1 cellular context compared by ENCODE assay signal in the genomic region with DNA sequence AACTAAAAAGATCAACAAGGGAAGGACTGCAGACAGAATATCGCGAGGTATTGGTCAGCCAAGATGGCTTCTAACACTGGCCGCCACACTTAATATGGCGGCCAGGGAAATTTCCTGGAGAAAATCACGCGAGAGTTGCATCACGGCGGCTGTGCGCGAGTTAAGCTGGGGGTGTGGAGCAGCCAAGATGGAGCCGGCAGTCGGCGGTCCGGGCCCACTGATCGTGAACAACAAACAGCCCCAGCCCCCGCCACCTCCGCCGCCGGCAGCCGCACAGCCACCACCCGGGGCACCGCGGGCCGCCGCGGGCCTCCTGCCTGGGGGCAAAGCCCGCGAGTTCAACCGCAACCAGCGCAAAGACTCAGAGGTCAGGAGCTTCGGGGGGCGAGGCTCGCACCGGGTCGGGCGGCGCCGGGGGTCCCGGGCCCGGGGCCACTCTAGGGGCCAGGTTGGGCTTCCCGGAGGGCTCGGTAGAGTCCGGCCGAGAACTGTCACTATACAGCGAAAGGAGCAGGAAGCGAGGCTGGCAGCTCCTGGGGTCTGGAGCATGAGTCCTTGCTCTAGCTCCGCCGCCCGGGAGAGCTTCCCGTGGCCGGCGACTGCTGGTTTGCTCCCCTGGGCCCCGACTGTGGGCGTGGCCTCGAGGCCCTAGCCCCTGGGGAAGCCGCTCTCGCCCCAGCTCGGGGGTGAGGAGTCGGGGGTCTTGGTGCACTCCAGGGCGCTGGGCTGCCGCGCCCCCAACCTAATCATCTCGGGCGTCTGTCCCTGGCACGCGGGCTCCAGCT.
TF ChIP-seq lines count a peak whose summit lies in the region.

A gene with protein sequence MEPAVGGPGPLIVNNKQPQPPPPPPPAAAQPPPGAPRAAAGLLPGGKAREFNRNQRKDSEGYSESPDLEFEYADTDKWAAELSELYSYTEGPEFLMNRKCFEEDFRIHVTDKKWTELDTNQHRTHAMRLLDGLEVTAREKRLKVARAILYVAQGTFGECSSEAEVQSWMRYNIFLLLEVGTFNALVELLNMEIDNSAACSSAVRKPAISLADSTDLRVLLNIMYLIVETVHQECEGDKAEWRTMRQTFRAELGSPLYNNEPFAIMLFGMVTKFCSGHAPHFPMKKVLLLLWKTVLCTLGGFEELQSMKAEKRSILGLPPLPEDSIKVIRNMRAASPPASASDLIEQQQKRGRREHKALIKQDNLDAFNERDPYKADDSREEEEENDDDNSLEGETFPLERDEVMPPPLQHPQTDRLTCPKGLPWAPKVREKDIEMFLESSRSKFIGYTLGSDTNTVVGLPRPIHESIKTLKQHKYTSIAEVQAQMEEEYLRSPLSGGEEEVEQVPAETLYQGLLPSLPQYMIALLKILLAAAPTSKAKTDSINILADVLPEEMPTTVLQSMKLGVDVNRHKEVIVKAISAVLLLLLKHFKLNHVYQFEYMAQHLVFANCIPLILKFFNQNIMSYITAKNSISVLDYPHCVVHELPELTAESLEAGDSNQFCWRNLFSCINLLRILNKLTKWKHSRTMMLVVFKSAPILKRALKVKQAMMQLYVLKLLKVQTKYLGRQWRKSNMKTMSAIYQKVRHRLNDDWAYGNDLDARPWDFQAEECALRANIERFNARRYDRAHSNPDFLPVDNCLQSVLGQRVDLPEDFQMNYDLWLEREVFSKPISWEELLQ (plus strand): TSS at position 174 of the 785 bp plus-strand sequence. CDS start 14 bp downstream, at position 188.

TF ChIP-seq in H1, 55 proteins besides CTCF, POLR2A, EP300 and RAD21 (continues in another document):
- no peak for TF ChIP-seq SRF (IDR thresholded peaks at IDR 0.05; ENCODE audit: low read depth, low read length)
- TF ChIP-seq ASH2L (IDR thresholded peaks at IDR 0.05; ENCODE audit: low read length): peak; percentile 93
- peak; percentile 98 for TF ChIP-seq BRCA1 (IDR thresholded peaks at IDR 0.05; ENCODE audit: low read depth, low read length)
- TF ChIP-seq POLR2AphosphoS5 (IDR thresholded peaks at IDR 0.05; ENCODE audit: low read depth, low read length): peak; percentile 65; the same call in 1 of the 2 replicates
- peak; percentile 32 for TF ChIP-seq CTBP2 (IDR thresholded peaks at IDR 0.05; ENCODE audit: borderline replicate concordance, insufficient read depth, insufficient read length, low read length)
- no peak for TF ChIP-seq RNF2 (IDR thresholded peaks at IDR 0.05; ENCODE audit: borderline replicate concordance, low read depth, low read length, missing control alignments, poor library complexity, severe bottlenecking)
- no peak for TF ChIP-seq RXRA (IDR thresholded peaks at IDR 0.05; ENCODE audit: insufficient read depth, low read depth, low read length)
- TF ChIP-seq TCF12 (IDR thresholded peaks at IDR 0.05; ENCODE audit: low read depth, low read length): no peak
- TF ChIP-seq SIN3A (conservative IDR thresholded peaks at IDR 0.05 in 1 of 2, IDR thresholded peaks at IDR 0.05 in 1 of 2; ENCODE audit: low read depth in 1 of 2, low read length in 2 of 2): peak in 1 of 2 experiments; percentile 70; a peak in 2 of 4 replicates
- TF ChIP-seq, protein P1, sequence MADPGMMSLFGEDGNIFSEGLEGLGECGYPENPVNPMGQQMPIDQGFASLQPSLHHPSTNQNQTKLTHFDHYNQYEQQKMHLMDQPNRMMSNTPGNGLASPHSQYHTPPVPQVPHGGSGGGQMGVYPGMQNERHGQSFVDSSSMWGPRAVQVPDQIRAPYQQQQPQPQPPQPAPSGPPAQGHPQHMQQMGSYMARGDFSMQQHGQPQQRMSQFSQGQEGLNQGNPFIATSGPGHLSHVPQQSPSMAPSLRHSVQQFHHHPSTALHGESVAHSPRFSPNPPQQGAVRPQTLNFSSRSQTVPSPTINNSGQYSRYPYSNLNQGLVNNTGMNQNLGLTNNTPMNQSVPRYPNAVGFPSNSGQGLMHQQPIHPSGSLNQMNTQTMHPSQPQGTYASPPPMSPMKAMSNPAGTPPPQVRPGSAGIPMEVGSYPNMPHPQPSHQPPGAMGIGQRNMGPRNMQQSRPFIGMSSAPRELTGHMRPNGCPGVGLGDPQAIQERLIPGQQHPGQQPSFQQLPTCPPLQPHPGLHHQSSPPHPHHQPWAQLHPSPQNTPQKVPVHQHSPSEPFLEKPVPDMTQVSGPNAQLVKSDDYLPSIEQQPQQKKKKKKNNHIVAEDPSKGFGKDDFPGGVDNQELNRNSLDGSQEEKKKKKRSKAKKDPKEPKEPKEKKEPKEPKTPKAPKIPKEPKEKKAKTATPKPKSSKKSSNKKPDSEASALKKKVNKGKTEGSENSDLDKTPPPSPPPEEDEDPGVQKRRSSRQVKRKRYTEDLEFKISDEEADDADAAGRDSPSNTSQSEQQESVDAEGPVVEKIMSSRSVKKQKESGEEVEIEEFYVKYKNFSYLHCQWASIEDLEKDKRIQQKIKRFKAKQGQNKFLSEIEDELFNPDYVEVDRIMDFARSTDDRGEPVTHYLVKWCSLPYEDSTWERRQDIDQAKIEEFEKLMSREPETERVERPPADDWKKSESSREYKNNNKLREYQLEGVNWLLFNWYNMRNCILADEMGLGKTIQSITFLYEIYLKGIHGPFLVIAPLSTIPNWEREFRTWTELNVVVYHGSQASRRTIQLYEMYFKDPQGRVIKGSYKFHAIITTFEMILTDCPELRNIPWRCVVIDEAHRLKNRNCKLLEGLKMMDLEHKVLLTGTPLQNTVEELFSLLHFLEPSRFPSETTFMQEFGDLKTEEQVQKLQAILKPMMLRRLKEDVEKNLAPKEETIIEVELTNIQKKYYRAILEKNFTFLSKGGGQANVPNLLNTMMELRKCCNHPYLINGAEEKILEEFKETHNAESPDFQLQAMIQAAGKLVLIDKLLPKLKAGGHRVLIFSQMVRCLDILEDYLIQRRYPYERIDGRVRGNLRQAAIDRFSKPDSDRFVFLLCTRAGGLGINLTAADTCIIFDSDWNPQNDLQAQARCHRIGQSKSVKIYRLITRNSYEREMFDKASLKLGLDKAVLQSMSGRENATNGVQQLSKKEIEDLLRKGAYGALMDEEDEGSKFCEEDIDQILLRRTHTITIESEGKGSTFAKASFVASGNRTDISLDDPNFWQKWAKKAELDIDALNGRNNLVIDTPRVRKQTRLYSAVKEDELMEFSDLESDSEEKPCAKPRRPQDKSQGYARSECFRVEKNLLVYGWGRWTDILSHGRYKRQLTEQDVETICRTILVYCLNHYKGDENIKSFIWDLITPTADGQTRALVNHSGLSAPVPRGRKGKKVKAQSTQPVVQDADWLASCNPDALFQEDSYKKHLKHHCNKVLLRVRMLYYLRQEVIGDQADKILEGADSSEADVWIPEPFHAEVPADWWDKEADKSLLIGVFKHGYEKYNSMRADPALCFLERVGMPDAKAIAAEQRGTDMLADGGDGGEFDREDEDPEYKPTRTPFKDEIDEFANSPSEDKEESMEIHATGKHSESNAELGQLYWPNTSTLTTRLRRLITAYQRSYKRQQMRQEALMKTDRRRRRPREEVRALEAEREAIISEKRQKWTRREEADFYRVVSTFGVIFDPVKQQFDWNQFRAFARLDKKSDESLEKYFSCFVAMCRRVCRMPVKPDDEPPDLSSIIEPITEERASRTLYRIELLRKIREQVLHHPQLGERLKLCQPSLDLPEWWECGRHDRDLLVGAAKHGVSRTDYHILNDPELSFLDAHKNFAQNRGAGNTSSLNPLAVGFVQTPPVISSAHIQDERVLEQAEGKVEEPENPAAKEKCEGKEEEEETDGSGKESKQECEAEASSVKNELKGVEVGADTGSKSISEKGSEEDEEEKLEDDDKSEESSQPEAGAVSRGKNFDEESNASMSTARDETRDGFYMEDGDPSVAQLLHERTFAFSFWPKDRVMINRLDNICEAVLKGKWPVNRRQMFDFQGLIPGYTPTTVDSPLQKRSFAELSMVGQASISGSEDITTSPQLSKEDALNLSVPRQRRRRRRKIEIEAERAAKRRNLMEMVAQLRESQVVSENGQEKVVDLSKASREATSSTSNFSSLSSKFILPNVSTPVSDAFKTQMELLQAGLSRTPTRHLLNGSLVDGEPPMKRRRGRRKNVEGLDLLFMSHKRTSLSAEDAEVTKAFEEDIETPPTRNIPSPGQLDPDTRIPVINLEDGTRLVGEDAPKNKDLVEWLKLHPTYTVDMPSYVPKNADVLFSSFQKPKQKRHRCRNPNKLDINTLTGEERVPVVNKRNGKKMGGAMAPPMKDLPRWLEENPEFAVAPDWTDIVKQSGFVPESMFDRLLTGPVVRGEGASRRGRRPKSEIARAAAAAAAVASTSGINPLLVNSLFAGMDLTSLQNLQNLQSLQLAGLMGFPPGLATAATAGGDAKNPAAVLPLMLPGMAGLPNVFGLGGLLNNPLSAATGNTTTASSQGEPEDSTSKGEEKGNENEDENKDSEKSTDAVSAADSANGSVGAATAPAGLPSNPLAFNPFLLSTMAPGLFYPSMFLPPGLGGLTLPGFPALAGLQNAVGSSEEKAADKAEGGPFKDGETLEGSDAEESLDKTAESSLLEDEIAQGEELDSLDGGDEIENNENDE (IDR thresholded peaks at IDR 0.05; ENCODE audit: insufficient replicate concordance, low read length): no peak
- TF ChIP-seq SIRT6 (IDR thresholded peaks at IDR 0.05; ENCODE audit: low read length): no peak
- TF ChIP-seq, protein P2, sequence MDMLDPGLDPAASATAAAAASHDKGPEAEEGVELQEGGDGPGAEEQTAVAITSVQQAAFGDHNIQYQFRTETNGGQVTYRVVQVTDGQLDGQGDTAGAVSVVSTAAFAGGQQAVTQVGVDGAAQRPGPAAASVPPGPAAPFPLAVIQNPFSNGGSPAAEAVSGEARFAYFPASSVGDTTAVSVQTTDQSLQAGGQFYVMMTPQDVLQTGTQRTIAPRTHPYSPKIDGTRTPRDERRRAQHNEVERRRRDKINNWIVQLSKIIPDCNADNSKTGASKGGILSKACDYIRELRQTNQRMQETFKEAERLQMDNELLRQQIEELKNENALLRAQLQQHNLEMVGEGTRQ (IDR thresholded peaks at IDR 0.05; ENCODE audit: low read length): no peak
- TF ChIP-seq FOSL1 (IDR thresholded peaks at IDR 0.05; ENCODE audit: insufficient read depth, low read depth, low read length): no peak
- TF ChIP-seq, protein P3, sequence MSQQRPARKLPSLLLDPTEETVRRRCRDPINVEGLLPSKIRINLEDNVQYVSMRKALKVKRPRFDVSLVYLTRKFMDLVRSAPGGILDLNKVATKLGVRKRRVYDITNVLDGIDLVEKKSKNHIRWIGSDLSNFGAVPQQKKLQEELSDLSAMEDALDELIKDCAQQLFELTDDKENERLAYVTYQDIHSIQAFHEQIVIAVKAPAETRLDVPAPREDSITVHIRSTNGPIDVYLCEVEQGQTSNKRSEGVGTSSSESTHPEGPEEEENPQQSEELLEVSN (IDR thresholded peaks at IDR 0.05): no peak
- no peak for TF ChIP-seq JUND (IDR thresholded peaks at IDR 0.05; ENCODE audit: low read length)
- TF ChIP-seq POU5F1 (IDR thresholded peaks at IDR 0.05; ENCODE audit: low read depth, low read length): no peak
- no peak for TF ChIP-seq RFX5 (IDR thresholded peaks at IDR 0.05; ENCODE audit: borderline replicate concordance, low read depth, low read length)
- peak; percentile 74 for TF ChIP-seq SP1 (IDR thresholded peaks at IDR 0.05; ENCODE audit: low read depth, low read length)
- TF ChIP-seq TAF7 (optimal IDR thresholded peaks at IDR 0.05; ENCODE audit: borderline replicate concordance, low read depth, low read length): peak; percentile 23
- no peak for TF ChIP-seq NRF1 (IDR thresholded peaks at IDR 0.05; ENCODE audit: low read depth, low read length)
- no peak for TF ChIP-seq TEAD4 (IDR thresholded peaks at IDR 0.05; ENCODE audit: low read depth, low read length)
- TF ChIP-seq HDAC2 (IDR thresholded peaks at IDR 0.05; ENCODE audit: borderline replicate concordance in 1 of 2, low read depth in 2 of 2, low read length in 2 of 2): no peak
- no peak for TF ChIP-seq BCL11A (IDR thresholded peaks at IDR 0.05; ENCODE audit: low read depth in 2 of 2, low read length in 2 of 2)
- no peak for TF ChIP-seq GTF2F1 (IDR thresholded peaks at IDR 0.05; ENCODE audit: borderline replicate concordance, low read depth, low read length)
- TF ChIP-seq KDM5A (IDR thresholded peaks at IDR 0.05; ENCODE audit: low read length): 0 out of 2 replicates have a peak, but pooled peaks have one; percentile 32
- no peak for TF ChIP-seq EZH2 (IDR thresholded peaks at IDR 0.05; ENCODE audit: low read depth, low read length, severe bottlenecking)
- peak; percentile 63; the same call in 1 of the 2 replicates for TF ChIP-seq RBBP5 (IDR thresholded peaks at IDR 0.05; ENCODE audit: borderline replicate concordance, low read depth, low read length)
- peak; percentile 65 for TF ChIP-seq KDM4A (IDR thresholded peaks at IDR 0.05; ENCODE audit: low read depth, low read length, severe bottlenecking)
- TF ChIP-seq SP2 (IDR thresholded peaks at IDR 0.05; ENCODE audit: low read length): no peak
- TF ChIP-seq SIX5 (IDR thresholded peaks at IDR 0.05; ENCODE audit: low read depth, low read length): peak; percentile 86
- no peak for TF ChIP-seq ZNF274 (IDR thresholded peaks at IDR 0.05; ENCODE audit: borderline replicate concordance, extremely low read depth, low read length)
- TF ChIP-seq MAFK (IDR thresholded peaks at IDR 0.05; ENCODE audit: low read depth, low read length): no peak
- peak; percentile 79; the same call in 1 of the 2 replicates for TF ChIP-seq CEBPB (IDR thresholded peaks at IDR 0.05; ENCODE audit: low read depth, low read length)
- no peak for TF ChIP-seq CBX8 (IDR thresholded peaks at IDR 0.05; ENCODE audit: borderline replicate concordance, low read depth, low read length)
- TF ChIP-seq, protein P4, sequence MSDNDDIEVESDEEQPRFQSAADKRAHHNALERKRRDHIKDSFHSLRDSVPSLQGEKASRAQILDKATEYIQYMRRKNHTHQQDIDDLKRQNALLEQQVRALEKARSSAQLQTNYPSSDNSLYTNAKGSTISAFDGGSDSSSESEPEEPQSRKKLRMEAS (IDR thresholded peaks at IDR 0.05): no peak
- TF ChIP-seq TAF1 (IDR thresholded peaks at IDR 0.05; ENCODE audit: low read depth, low read length): peak; percentile 83
- no peak for TF ChIP-seq SUZ12 (IDR thresholded peaks at IDR 0.05; ENCODE audit: low read length)
- TF ChIP-seq SAP30 (IDR thresholded peaks at IDR 0.05; ENCODE audit: insufficient read depth, insufficient replicate concordance, low read length): peak; percentile 93
- no peak for TF ChIP-seq BACH1 (IDR thresholded peaks at IDR 0.05; ENCODE audit: low read length)
- TF ChIP-seq CREB1 (IDR thresholded peaks at IDR 0.05): no peak; the same call in 1 of the 2 replicates
- TF ChIP-seq, protein P5, sequence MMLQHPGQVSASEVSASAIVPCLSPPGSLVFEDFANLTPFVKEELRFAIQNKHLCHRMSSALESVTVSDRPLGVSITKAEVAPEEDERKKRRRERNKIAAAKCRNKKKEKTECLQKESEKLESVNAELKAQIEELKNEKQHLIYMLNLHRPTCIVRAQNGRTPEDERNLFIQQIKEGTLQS (IDR thresholded peaks at IDR 0.05; ENCODE audit: insufficient read depth, low read depth, low read length): no peak
- TF ChIP-seq CHD2 (IDR thresholded peaks at IDR 0.05; ENCODE audit: low read length): peak; percentile 99
- TF ChIP-seq TBP (IDR thresholded peaks at IDR 0.05; ENCODE audit: low read depth, low read length): peak; percentile 80
- TF ChIP-seq CBX5 (IDR thresholded peaks at IDR 0.05; ENCODE audit: low read depth, low read length): no peak
- TF ChIP-seq YY1 (IDR thresholded peaks at IDR 0.05; ENCODE audit: low read depth, low read length): peak; percentile 100
- no peak for TF ChIP-seq HDAC6 (IDR thresholded peaks at IDR 0.05; ENCODE audit: low read depth, low read length)
- TF ChIP-seq CHD1 (IDR thresholded peaks at IDR 0.05; ENCODE audit: low read depth, low read length): no peak
- no peak for TF ChIP-seq GABPA (IDR thresholded peaks at IDR 0.05; ENCODE audit: borderline replicate concordance, insufficient read depth, low read length)
- no peak for TF ChIP-seq SP4 (IDR thresholded peaks at IDR 0.05; ENCODE audit: low read length)
- peak; percentile 96 for TF ChIP-seq PHF8 (conservative IDR thresholded peaks at IDR 0.05; ENCODE audit: low read depth, low read length)
- TF ChIP-seq JUN (IDR thresholded peaks at IDR 0.05; ENCODE audit: low read depth, low read length): no peak
- no peak for TF ChIP-seq KDM1A (IDR thresholded peaks at IDR 0.05; ENCODE audit: borderline replicate concordance, low read length)
